In genomic region chr20:50387996-50388332, GRCh38 we compare ENCODE assay signal across 17 cellular contexts.
DNase-seq lines count a peak whose midpoint lies in the region; ATAC-seq and TF ChIP-seq lines count a peak whose summit lies in the region.
"Had no signal": no experiment of that assay in that cellular context is flagged by ENCODE, and none has a peak within 500 bp of the region (broad histone marks: within the 10 kb centered on the region; RNA-seq: fewer than 3 reads in every experiment).

No MANE protein-coding gene starts in this region.

- no peaks in the 10 kb centered on the region for H3K9me3 ChIP-seq in stomach
- no peaks in the 10 kb centered on the region for H3K9me3 ChIP-seq in upper lobe of left lung
- H3K9me3 ChIP-seq in WERI-Rb-1 (ENCODE audit: severe bottlenecking), result no peaks in the 10 kb centered on the region
- no peaks in the 10 kb centered on the region for H3K9me3 ChIP-seq in effector memory CD4-positive, alpha-beta T cell (ENCODE audit: control insufficient read depth, low read length)

- peak; percentile 48 for DNase-seq in activated CD8-positive, alpha-beta memory T cell treated with anti-CD3 and anti-CD28 coated beads, Interleukin-2, amount 10 ng/mL, durations not matched to agents 7 days and 5 days
- DNase-seq in activated CD8-positive, alpha-beta memory T cell treated with anti-CD3 and anti-CD28 coated beads, Interleukin-2, amount 50 U/mL, for 4 hours, result no peak
- DNase-seq in RPMI7951 (ENCODE audit: low read depth), result peak; percentile 49
- DNase-seq in left ventricle myocardium superior, result peak; percentile 17
- no peak for DNase-seq in stomach
- no peak for DNase-seq in upper lobe of left lung
- no peak for DNase-seq in WERI-Rb-1
- DNase-seq in effector memory CD4-positive, alpha-beta T cell, result no peak
- DNase-seq: activated CD4-positive, alpha-beta T cell treated with anti-CD3 and anti-CD28 coated beads for 1 hour; activated T-cell treated with anti-CD3 and anti-CD28 coated beads, Interleukin-2, amount 50 U/mL, for 24 hours; Calu3; GOT3; NCI-H1694 treated with DMSO at 0.1 percent for 48 hours; NCI-H446 treated with DMSO at 0.1 percent for 48 hours; stimulated activated CD4-positive, alpha-beta T cell treated with anti-CD3 and anti-CD28 coated beads, Interleukin-12 subunit alpha, Interleukin-12 subunit beta, amount 100 ng/mL, for 4 hours; stimulated activated naive CD8-positive, alpha-beta T cell treated with anti-CD3 and anti-CD28 coated beads, Interleukin-15, Interleukin-2, amounts not matched to agents 100 U/mL and 50 U/mL, for 24 hours had no signal

- CTCF ChIA-PET in activated CD8-positive, alpha-beta memory T cell treated with anti-CD3 and anti-CD28 coated beads, Interleukin-2, amount 10 ng/mL, durations not matched to agents 7 days and 5 days (lab: Charles Lee), result interaction anchor here (0.7 to 2.4 kb wide), 5 partner anchors 9 to 317 kb away, joined by 4 to 9 read pairs (median 4); no protein-coding TSS in a partner anchor

- TF ChIP-seq EP300 in stomach (IDR thresholded peaks at IDR 0.05), result no peak
- TF ChIP-seq EP300 in upper lobe of left lung (IDR thresholded peaks at IDR 0.05), result no peak

- no peak overlapping the region for H3K27ac Mint-ChIP-seq in activated CD8-positive, alpha-beta memory T cell treated with anti-CD3 and anti-CD28 coated beads, Interleukin-2, amount 10 ng/mL, durations not matched to agents 7 days and 5 days
- H3K27ac Mint-ChIP-seq: activated T-cell treated with anti-CD3 and anti-CD28 coated beads, Interleukin-2, amount 50 U/mL, for 24 hours had no signal

- H3K4me1 ChIP-seq in stomach (peaks cover 44 to 80% (median 55%) of the 10 kb centered on the region in 4 donors), upper lobe of left lung (peaks cover 28 to 45% (median 37%) of the 10 kb centered on the region in 4 donors)
- H3K4me1 ChIP-seq in effector memory CD4-positive, alpha-beta T cell (ENCODE audit: control insufficient read depth, insufficient read depth, low read length, poor library complexity, severe bottlenecking), result peaks cover 18% of the 10 kb centered on the region

- no peak for ATAC-seq in activated CD8-positive, alpha-beta memory T cell treated with anti-CD3 and anti-CD28 coated beads, Interleukin-2, amount 10 ng/mL, durations not matched to agents 7 days and 5 days
- ATAC-seq in left ventricle myocardium superior, result no peak
- ATAC-seq in upper lobe of left lung (ENCODE audit: low FRiP score in 2 of 2), result no peak
- ATAC-seq: stimulated activated naive CD8-positive, alpha-beta T cell treated with anti-CD3 and anti-CD28 coated beads, Interleukin-15, Interleukin-2, amounts not matched to agents 100 U/mL and 50 U/mL, for 24 hours had no signal

- no peaks in the 10 kb centered on the region for H3K36me3 Mint-ChIP-seq in activated CD8-positive, alpha-beta memory T cell treated with anti-CD3 and anti-CD28 coated beads, Interleukin-2, amount 10 ng/mL, durations not matched to agents 7 days and 5 days
- H3K36me3 Mint-ChIP-seq: activated naive CD4-positive, alpha-beta T cell treated with anti-CD3 and anti-CD28 coated beads, Interleukin-2, amount 50 U/mL, for 24 hours had no signal

- H3K36me3 ChIP-seq in stomach (no peaks in the 10 kb centered on the region), upper lobe of left lung (no peaks in the 10 kb centered on the region), WERI-Rb-1 (no peaks in the 10 kb centered on the region)
- H3K36me3 ChIP-seq in effector memory CD4-positive, alpha-beta T cell (ENCODE audit: control insufficient read depth, insufficient read depth, low read length), result no peaks in the 10 kb centered on the region

- no peak overlapping the region for H3K4me3 ChIP-seq in stomach
- H3K4me3 ChIP-seq in upper lobe of left lung, result no peak overlapping the region
- no peak overlapping the region for H3K4me3 ChIP-seq in WERI-Rb-1 (ENCODE audit: low read depth, low read length)
- no peak overlapping the region for H3K4me3 ChIP-seq in effector memory CD4-positive, alpha-beta T cell (ENCODE audit: insufficient read depth, low read depth, low read length, poor library complexity, severe bottlenecking)

- H3K27ac ChIP-seq in stomach (peak overlapping the region in 3 of 5 donors; percentile 27 to 62 (median 42)), upper lobe of left lung (peak overlapping the region in 2 of 4 donors; percentile 13 to 36), WERI-Rb-1 (no peak overlapping the region)
- H3K27ac ChIP-seq in effector memory CD4-positive, alpha-beta T cell (ENCODE audit: insufficient read depth, low read length, poor library complexity, severe bottlenecking), result no peak overlapping the region

- peaks cover 74% of the 10 kb centered on the region for H3K4me1 Mint-ChIP-seq in activated CD8-positive, alpha-beta memory T cell treated with anti-CD3 and anti-CD28 coated beads, Interleukin-2, amount 10 ng/mL, durations not matched to agents 7 days and 5 days

- H3K27me3 ChIP-seq in stomach (no peaks in the 10 kb centered on the region), upper lobe of left lung (no peaks in the 10 kb centered on the region), WERI-Rb-1 (ENCODE audit: insufficient read depth, low read depth, severe bottlenecking) (no peaks in the 10 kb centered on the region)
- no peaks in the 10 kb centered on the region for H3K27me3 ChIP-seq in effector memory CD4-positive, alpha-beta T cell (replicated peaks; ENCODE audit: control insufficient read depth, insufficient read depth, low read length, poor library complexity, severe bottlenecking)

- intact Hi-C loops in left ventricle myocardium superior (cut with micrococcal nuclease) (no loop called here), stomach (cut with DNase I; ENCODE audit: low total_unique reads) (no loop called here)

- TF ChIP-seq CTCF in stomach (IDR thresholded peaks at IDR 0.05) (no peak), upper lobe of left lung (IDR thresholded peaks at IDR 0.05) (no peak), WERI-Rb-1 (IDR thresholded peaks at IDR 0.05; ENCODE audit: low read depth, low read length) (no peak)

- peaks cover 9% of the 10 kb centered on the region for H3K27me3 Mint-ChIP-seq in activated CD8-positive, alpha-beta memory T cell treated with anti-CD3 and anti-CD28 coated beads, Interleukin-2, amount 10 ng/mL, durations not matched to agents 7 days and 5 days
- H3K27me3 Mint-ChIP-seq: activated naive CD4-positive, alpha-beta T cell treated with anti-CD3 and anti-CD28 coated beads, Interleukin-2, amount 50 U/mL, for 24 hours; activated T-cell treated with anti-CD3 and anti-CD28 coated beads, Interleukin-2, amount 50 U/mL, for 24 hours had no signal

- no peaks in the 10 kb centered on the region for H3K9me3 Mint-ChIP-seq in activated CD8-positive, alpha-beta memory T cell treated with anti-CD3 and anti-CD28 coated beads, Interleukin-2, amount 10 ng/mL, durations not matched to agents 7 days and 5 days (ENCODE audit: low read depth)
- H3K9me3 Mint-ChIP-seq: activated naive CD4-positive, alpha-beta T cell treated with anti-CD3 and anti-CD28 coated beads, Interleukin-2, amount 50 U/mL, for 24 hours; activated T-cell treated with anti-CD3 and anti-CD28 coated beads, Interleukin-2, amount 50 U/mL, for 24 hours had no signal

- no peak overlapping the region for H3K4me3 Mint-ChIP-seq in activated CD8-positive, alpha-beta memory T cell treated with anti-CD3 and anti-CD28 coated beads, Interleukin-2, amount 10 ng/mL, durations not matched to agents 7 days and 5 days
- H3K4me3 Mint-ChIP-seq: activated naive CD4-positive, alpha-beta T cell treated with anti-CD3 and anti-CD28 coated beads, Interleukin-2, amount 50 U/mL, for 24 hours; activated T-cell treated with anti-CD3 and anti-CD28 coated beads, Interleukin-2, amount 50 U/mL, for 24 hours had no signal

- TF ChIP-seq POLR2A in stomach (IDR thresholded peaks at IDR 0.05) (no peak), upper lobe of left lung (IDR thresholded peaks at IDR 0.05) (no peak)

- WGBS in stomach, 5 donors, result 28 to 44% (median 37%) methylated on average over 4 to 6 of the region's 6 CpGs
- WGBS in upper lobe of left lung, 2 donors, result 35 to 37% methylated on average over 5 to 6 of the region's 6 CpGs

Comparison
In these comparisons a context has a peak if more than half of its experiments do, and no peak if none do; other contexts are left out.
1. DNase-seq: peak in activated CD8-positive, alpha-beta memory T cell treated with anti-CD3 and anti-CD28 coated beads, Interleukin-2, amount 10 ng/mL, durations not matched to agents 7 days and 5 days (single experiment), RPMI7951 (single experiment) and left ventricle myocardium superior (single experiment); none in activated CD8-positive, alpha-beta memory T cell treated with anti-CD3 and anti-CD28 coated beads, Interleukin-2, amount 50 U/mL, for 4 hours (single experiment), stomach (single experiment), upper lobe of left lung (0 of 2), WERI-Rb-1 (single experiment) and effector memory CD4-positive, alpha-beta T cell (0 of 3).
2. H3K27ac ChIP-seq: peak in stomach (3 of 5); none in WERI-Rb-1 (single experiment) and effector memory CD4-positive, alpha-beta T cell (single experiment).